Comparison of ENCODE assay signal across 16 cellular contexts in the genomic region with DNA sequence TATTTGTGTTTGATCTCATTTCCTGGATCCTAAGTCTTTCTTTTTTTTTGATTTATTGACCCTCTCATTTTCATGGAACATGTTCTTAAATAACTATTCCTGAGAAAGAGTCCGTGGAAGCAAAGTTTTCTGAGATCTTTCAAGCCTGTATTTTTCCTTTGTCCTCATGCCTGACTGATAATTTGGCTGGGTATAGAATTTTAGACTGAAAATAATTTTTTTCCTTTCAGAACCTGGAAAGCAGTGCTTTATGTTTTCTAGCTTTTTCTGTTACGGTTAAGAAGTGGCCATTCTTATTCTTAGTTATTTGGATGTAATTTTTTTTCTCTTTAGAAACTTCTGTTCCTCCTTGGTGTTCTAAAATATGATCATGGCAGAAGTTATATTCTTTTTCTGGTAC.
A peak's percentile ranks its signal among the peaks of the same experiment; 100 is the strongest.
DNase-seq lines count a peak whose midpoint lies in the region; ATAC-seq and TF ChIP-seq lines count a peak whose summit lies in the region.
"Had no signal": no experiment of that assay in that cellular context is flagged by ENCODE, and none has a peak within 500 bp of the region (broad histone marks: within the 10 kb centered on the region; RNA-seq: fewer than 3 reads in every experiment).

No MANE protein-coding gene starts in this region.

- H2AK5ac ChIP-seq in IMR-90 (ENCODE audit: low read depth, low read length) = peak overlapping the region; percentile 84

- H3K9me3 Mint-ChIP-seq in Calu3 (ENCODE audit: low read depth, unreplicated experiment) = peaks cover 8% of the 10 kb centered on the region
- H3K9me3 Mint-ChIP-seq in endodermal cell = peaks cover 13% of the 10 kb centered on the region

- H3K9me1 ChIP-seq in IMR-90 (ENCODE audit: insufficient read depth, low read length) = peaks cover 16% of the 10 kb centered on the region

- H3K4me3 ChIP-seq in A673 (ENCODE audit: low read depth, low read length, poor library complexity, severe bottlenecking) = no peak overlapping the region
- H3K4me3 ChIP-seq in IMR-90 (ENCODE audit: insufficient read depth, low read depth, low read length) = no peak overlapping the region
- peak overlapping the region; percentile 49 for H3K4me3 ChIP-seq in endodermal cell (ENCODE audit: low read length)
- H3K4me3 ChIP-seq: HAP-1 had no signal

- WGBS in IMR-90 (ENCODE audit: extremely low coverage in 2 of 2, insufficient read length in 1 of 2), 2 experiments = no CpG with 5 or more reads among the region's 2 CpGs
- WGBS in endodermal cell (ENCODE audit: insufficient coverage in 1 of 2, insufficient read length in 1 of 2), 2 experiments = 93 to 100% methylated on average over 1 to 2 of the region's 2 CpGs

- H3K56ac ChIP-seq in IMR-90 (ENCODE audit: extremely low read depth, insufficient read depth, low read length) = no peak overlapping the region

- H4K8ac ChIP-seq in IMR-90 (ENCODE audit: low read depth in 2 of 2, low read length in 2 of 2) = no peak overlapping the region

- intact Hi-C loops in A673 (cut with micrococcal nuclease; ENCODE audit: unreplicated experiment) = no loop called here
- intact Hi-C loops in Calu3 (cut with micrococcal nuclease; ENCODE audit: unreplicated experiment) = no loop called here
- intact Hi-C loops in IMR-90 (cut with micrococcal nuclease) = no loop called here

- TF ChIP-seq POLR2A in IMR-90 (IDR thresholded peaks at IDR 0.05; ENCODE audit: low read depth, low read length) = no peak

- H3K4me1 Mint-ChIP-seq in Calu3 (ENCODE audit: low read depth, unreplicated experiment) (peaks cover 50% of the 10 kb centered on the region), endodermal cell (peaks cover 8% of the 10 kb centered on the region)

- H4K20me1 ChIP-seq in IMR-90 (ENCODE audit: insufficient read depth, low read length) = no peaks in the 10 kb centered on the region

- no peaks in the 10 kb centered on the region for H3K36me3 ChIP-seq in A673 (ENCODE audit: insufficient read depth, low read length, poor library complexity, severe bottlenecking)
- H3K36me3 ChIP-seq in IMR-90 (ENCODE audit: control insufficient read depth, insufficient read depth, low read length) = no peaks in the 10 kb centered on the region
- no peaks in the 10 kb centered on the region for H3K36me3 ChIP-seq in endodermal cell (ENCODE audit: control insufficient read depth, insufficient read depth, low read length)
- H3K36me3 ChIP-seq: HAP-1 had no signal

- H3K9ac ChIP-seq in IMR-90 (ENCODE audit: low read depth, low read length) (no peak overlapping the region), endodermal cell (ENCODE audit: extremely low read depth, low read length, poor library complexity, severe bottlenecking) (no peak overlapping the region)

- no peak overlapping the region for H2BK5ac ChIP-seq in IMR-90 (ENCODE audit: low read depth, low read length, poor library complexity, severe bottlenecking)

- TF ChIP-seq CTCF in A673 (conservative IDR thresholded peaks at IDR 0.05; ENCODE audit: low read depth, low read length) (no peak), Calu3 (IDR thresholded peaks at IDR 0.05; ENCODE audit: unreplicated experiment) (no peak), IMR-90 (conservative IDR thresholded peaks at IDR 0.05; ENCODE audit: low read depth, low read length) (no peak), endodermal cell (conservative IDR thresholded peaks at IDR 0.05) (no peak)

- peaks cover 30% of the 10 kb centered on the region for H3K4me1 ChIP-seq in A673 (ENCODE audit: insufficient read depth, low read length, poor library complexity, severe bottlenecking)
- H3K4me1 ChIP-seq in IMR-90 (ENCODE audit: control insufficient read depth, insufficient read depth, low read length) = peaks cover 20% of the 10 kb centered on the region
- H3K4me1 ChIP-seq in endodermal cell (ENCODE audit: control insufficient read depth, insufficient read depth, low read length) = peaks cover 6% of the 10 kb centered on the region
- H3K4me1 ChIP-seq: HAP-1 had no signal

- H2BK15ac ChIP-seq in IMR-90 (ENCODE audit: low read depth, low read length) = no peak overlapping the region

- CTCF ChIA-PET in A673 (lab: Charles Lee) (no interaction called here), Calu3 (lab: Charles Lee) (no interaction called here), IMR-90 (lab: Yijun Ruan, JAX) (no interaction called here)

- no peak overlapping the region for H4K91ac ChIP-seq in IMR-90 (ENCODE audit: insufficient read depth, low read depth, low read length)

- no peak overlapping the region for H3K23ac ChIP-seq in IMR-90 (ENCODE audit: low read depth, low read length)

- H3K14ac ChIP-seq in IMR-90 (replicated peaks; ENCODE audit: low read depth, low read length) = no peak overlapping the region

- POLR2A ChIA-PET in A673 (lab: Charles Lee; ENCODE audit: low non-redundant PET) (interaction anchor here (0.6 kb wide), 1 partner anchor 97 kb away, joined by 3 read pairs; a partner anchor contains a TSS), IMR-90 (lab: Charles Lee; ENCODE audit: unreplicated experiment) (no interaction called here)

- H3K18ac ChIP-seq in IMR-90 (ENCODE audit: low read depth, low read length) = no peak overlapping the region

- H3K27ac ChIP-seq in A673 (ENCODE audit: low read depth, low read length, poor library complexity, severe bottlenecking) = no peak overlapping the region
- H3K27ac ChIP-seq in IMR-90 (ENCODE audit: insufficient read depth, low read length) = no peak overlapping the region
- no peak overlapping the region for H3K27ac ChIP-seq in endodermal cell (ENCODE audit: low read depth, low read length)
- H3K27ac ChIP-seq: C4-2B had no signal

- no peak overlapping the region for H2BK120ac ChIP-seq in IMR-90 (ENCODE audit: low read depth, low read length)

- TF ChIP-seq RAD21 in IMR-90 (IDR thresholded peaks at IDR 0.05; ENCODE audit: low read length) = no peak

- H3K9me3 ChIP-seq in A673 (ENCODE audit: low read depth, low read length, poor library complexity, severe bottlenecking) (peaks cover 10% of the 10 kb centered on the region), IMR-90 (ENCODE audit: control insufficient read depth, insufficient read depth, low read length) (peaks cover 2% of the 10 kb centered on the region; the same call in 1 of the 2 replicates), endodermal cell (ENCODE audit: control insufficient read depth, low read length) (peaks cover 14% of the 10 kb centered on the region)
- H3K9me3 ChIP-seq: HAP-1 had no signal

- peak; percentile 10 for DNase-seq in A673 (ENCODE audit: low spot score)
- no peak for DNase-seq in Calu3
- no peak for DNase-seq in IMR-90
- no peak for DNase-seq in endodermal cell
- DNase-seq in cerebellar cortex (ENCODE audit: low spot score) = no peak
- DNase-seq: AML-193; Caco-2; CD4-positive, alpha-beta T cell; DMS153; DMS79; GDM1; GOT3; KBM-7 had no signal

- peak overlapping the region; percentile 83 for H3K27ac Mint-ChIP-seq in Calu3 (ENCODE audit: unreplicated experiment)
- no peak overlapping the region for H3K27ac Mint-ChIP-seq in endodermal cell
- H3K27ac Mint-ChIP-seq: CD4-positive, alpha-beta T cell had no signal

- H2AK9ac ChIP-seq in IMR-90 (replicated peaks; ENCODE audit: low read depth, low read length, poor library complexity) = no peak overlapping the region

- no peak overlapping the region for H3K4me2 ChIP-seq in IMR-90 (ENCODE audit: low read depth, low read length)

- no peaks in the 10 kb centered on the region for H3K27me3 Mint-ChIP-seq in Calu3 (ENCODE audit: unreplicated experiment)
- peaks cover 3% of the 10 kb centered on the region for H3K27me3 Mint-ChIP-seq in endodermal cell (ENCODE audit: insufficient read depth)

- H3K4me3 Mint-ChIP-seq in Calu3 (ENCODE audit: low read depth, unreplicated experiment) (no peak overlapping the region), endodermal cell (no peak overlapping the region)
- H3K4me3 Mint-ChIP-seq: CD4-positive, alpha-beta T cell had no signal

- no peak overlapping the region for H2AFZ ChIP-seq in IMR-90 (replicated peaks; ENCODE audit: low read length, poor library complexity)

- H3K79me1 ChIP-seq in IMR-90 (ENCODE audit: low read depth in 1 of 2, low read length in 2 of 2) = no peaks in the 10 kb centered on the region

- H4K5ac ChIP-seq in IMR-90 (ENCODE audit: low read depth, low read length) = no peak overlapping the region

- in situ Hi-C loops in IMR-90 (cut with MboI; ENCODE audit: low sequenced_read_pairs) = no loop called here

- no TSS peak for BruUV-seq in A673 (replicated peaks; lab: Mats Ljungman, UMichigan)
- no TSS peak for BruUV-seq in Calu3 (replicated peaks; lab: Mats Ljungman, UMichigan)
- no TSS peak for BruUV-seq in IMR-90 (replicated peaks; lab: Mats Ljungman, UMichigan)

- dilution Hi-C loops in IMR-90 (cut with HindIII; ENCODE audit: low sequenced_read_pairs, unreplicated experiment) = no loop called here

- no peak overlapping the region for H3K4ac ChIP-seq in IMR-90 (ENCODE audit: low read depth, low read length)

- no peaks in the 10 kb centered on the region for H3K27me3 ChIP-seq in A673 (replicated peaks; ENCODE audit: insufficient read depth, low read depth, low read length, poor library complexity)
- H3K27me3 ChIP-seq in IMR-90 (ENCODE audit: control insufficient read depth, insufficient read depth, low read length) = no peaks in the 10 kb centered on the region
- H3K27me3 ChIP-seq in endodermal cell (ENCODE audit: control insufficient read depth, insufficient read depth, low read length, poor library complexity, severe bottlenecking) = no peaks in the 10 kb centered on the region

- H3K36me3 Mint-ChIP-seq in Calu3 (ENCODE audit: insufficient read depth, unreplicated experiment) (no peaks in the 10 kb centered on the region), endodermal cell (ENCODE audit: low read depth) (no peaks in the 10 kb centered on the region)

- ATAC-seq in IMR-90 (ENCODE audit: low read depth) = no peak
- ATAC-seq in GM18868 (IDR thresholded peaks at IDR 0.05; ENCODE audit: unreplicated experiment) = no peak

- no peak overlapping the region for H2BK20ac ChIP-seq in IMR-90 (ENCODE audit: low read depth, low read length)

TF ChIP-seq in IMR-90, 13 proteins besides CTCF, POLR2A, EP300 and RAD21 (continues in another document):
- TF ChIP-seq CHD1 (IDR thresholded peaks at IDR 0.05; ENCODE audit: low read depth, low read length) (no peak), MXI1 (IDR thresholded peaks at IDR 0.05; ENCODE audit: borderline replicate concordance, low read depth, low read length) (no peak), SMC3 (IDR thresholded peaks at IDR 0.05; ENCODE audit: low read depth, low read length) (no peak), NFE2L2 (IDR thresholded peaks at IDR 0.05; ENCODE audit: low read depth, low read length) (no peak), CEBPB (IDR thresholded peaks at IDR 0.05; ENCODE audit: low read depth, low read length) (no peak)
- TF ChIP-seq, protein P1, sequence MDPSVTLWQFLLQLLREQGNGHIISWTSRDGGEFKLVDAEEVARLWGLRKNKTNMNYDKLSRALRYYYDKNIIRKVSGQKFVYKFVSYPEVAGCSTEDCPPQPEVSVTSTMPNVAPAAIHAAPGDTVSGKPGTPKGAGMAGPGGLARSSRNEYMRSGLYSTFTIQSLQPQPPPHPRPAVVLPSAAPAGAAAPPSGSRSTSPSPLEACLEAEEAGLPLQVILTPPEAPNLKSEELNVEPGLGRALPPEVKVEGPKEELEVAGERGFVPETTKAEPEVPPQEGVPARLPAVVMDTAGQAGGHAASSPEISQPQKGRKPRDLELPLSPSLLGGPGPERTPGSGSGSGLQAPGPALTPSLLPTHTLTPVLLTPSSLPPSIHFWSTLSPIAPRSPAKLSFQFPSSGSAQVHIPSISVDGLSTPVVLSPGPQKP (IDR thresholded peaks at IDR 0.05; ENCODE audit: borderline replicate concordance, low read depth, low read length) = no peak
